In the genomic region with DNA sequence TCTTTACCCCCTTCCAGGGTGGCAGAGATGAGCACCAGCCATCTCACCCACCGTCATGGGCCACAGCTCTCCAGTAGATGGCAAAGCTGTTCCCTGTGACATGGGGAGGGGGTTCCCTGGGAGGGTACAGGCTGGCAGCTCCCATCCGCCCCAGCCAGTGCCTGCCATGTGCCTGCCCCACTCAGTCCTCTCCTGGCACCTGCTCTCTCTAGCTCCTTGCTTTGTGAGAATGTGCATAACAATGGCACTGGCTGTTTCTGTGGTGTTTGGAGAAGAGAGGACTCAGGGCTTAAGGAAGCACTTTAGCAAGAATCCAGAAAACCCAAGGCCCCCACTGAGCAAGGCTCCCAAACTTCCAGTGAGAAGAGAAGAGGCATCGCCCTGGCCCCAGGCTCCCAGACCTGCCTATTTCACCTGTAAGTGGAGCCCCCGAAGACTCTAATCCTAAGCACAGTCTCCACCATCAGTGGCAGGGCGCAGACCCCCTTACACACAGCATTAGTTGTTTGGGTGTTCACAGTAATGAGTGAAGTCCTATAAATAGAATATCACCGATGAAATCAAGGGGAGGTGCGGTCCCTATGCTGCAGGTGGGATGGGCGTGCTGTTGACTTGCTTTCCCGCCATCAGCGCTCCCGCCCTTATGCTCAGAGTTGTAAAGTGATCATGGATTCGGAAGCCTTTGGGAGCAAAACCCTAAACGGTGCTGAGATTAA, we compare ENCODE assay signal across 24 cellular contexts.
"Had no signal": no experiment of that assay in that cellular context is flagged by ENCODE, and none has a peak within 500 bp of the region (broad histone marks: within the 10 kb centered on the region; RNA-seq: fewer than 3 reads in every experiment).

No MANE protein-coding gene starts in this region.

- H3K4me3 ChIP-seq: ascending aorta, gastroesophageal sphincter, heart left ventricle, lower lobe of right lung, psoas muscle, thoracic aorta, vagina had no signal

- H3K27ac Mint-ChIP-seq: activated CD4-positive, alpha-beta T cell treated with anti-CD3 and anti-CD28 coated beads for 36 hours; activated naive CD4-positive, alpha-beta T cell treated with anti-CD3 and anti-CD28 coated beads, Interleukin-2, amount 50 U/mL, for 72 hours; activated T-cell treated with anti-CD3 and anti-CD28 coated beads, Interleukin-2, amount 50 U/mL, for 24 hours; activated T-helper 17 cell treated with anti-CD3 and anti-CD28 coated beads, Interleukin-2, amount 50 U/mL, for 72 hours; naive thymus-derived CD4-positive, alpha-beta T cell; stimulated activated memory B cell treated with anti-CD40 and anti-IgM and Interleukin-4, amounts not matched to agents 10 μg/mL and 1 μg/mL and 100 μg/mL, for 72 hours; type B pancreatic cell had no signal

- H3K4me3 Mint-ChIP-seq: activated CD4-positive, alpha-beta T cell treated with anti-CD3 and anti-CD28 coated beads for 36 hours; activated T-cell treated with anti-CD3 and anti-CD28 coated beads, Interleukin-2, amount 50 U/mL, for 24 hours; activated T-helper 17 cell treated with anti-CD3 and anti-CD28 coated beads, Interleukin-2, amount 50 U/mL, for 72 hours; neural crest cell; stimulated activated memory B cell treated with anti-CD40 and anti-IgM and Interleukin-4, amounts not matched to agents 10 μg/mL and 1 μg/mL and 100 μg/mL, for 72 hours; type B pancreatic cell had no signal

- H3K4me1 Mint-ChIP-seq: activated CD4-positive, alpha-beta T cell treated with anti-CD3 and anti-CD28 coated beads for 36 hours; activated T-helper 17 cell treated with anti-CD3 and anti-CD28 coated beads, Interleukin-2, amount 50 U/mL, for 72 hours; naive thymus-derived CD4-positive, alpha-beta T cell had no signal

- H3K27me3 ChIP-seq: ascending aorta, brain microvascular endothelial cell, gastroesophageal sphincter, heart left ventricle, vagina had no signal

- H3K27ac ChIP-seq: ascending aorta, brain microvascular endothelial cell, gastroesophageal sphincter, heart left ventricle, lower lobe of right lung, psoas muscle, thoracic aorta, vagina had no signal

- H3K9me3 ChIP-seq: ascending aorta, gastroesophageal sphincter, heart left ventricle, lower lobe of right lung, psoas muscle, thoracic aorta, vagina had no signal

- H3K9me3 Mint-ChIP-seq: activated naive CD4-positive, alpha-beta T cell treated with anti-CD3 and anti-CD28 coated beads, Interleukin-2, amount 50 U/mL, for 72 hours; activated T-cell treated with anti-CD3 and anti-CD28 coated beads, Interleukin-2, amount 50 U/mL, for 24 hours; activated T-helper 17 cell treated with anti-CD3 and anti-CD28 coated beads, Interleukin-2, amount 50 U/mL, for 72 hours; neural crest cell; stimulated activated memory B cell treated with anti-CD40 and anti-IgM and Interleukin-4, amounts not matched to agents 10 μg/mL and 1 μg/mL and 100 μg/mL, for 72 hours; type B pancreatic cell had no signal

- ATAC-seq: activated CD4-positive, alpha-beta T cell treated with anti-CD3 and anti-CD28 coated beads for 36 hours; activated naive CD4-positive, alpha-beta T cell treated with anti-CD3 and anti-CD28 coated beads, Interleukin-2, amount 50 U/mL, for 72 hours; activated T-helper 17 cell treated with anti-CD3 and anti-CD28 coated beads, Interleukin-2, amount 50 U/mL, for 72 hours; gastroesophageal sphincter; lower lobe of right lung; naive thymus-derived CD4-positive, alpha-beta T cell; psoas muscle; stimulated activated memory B cell treated with anti-CD40 and anti-IgM and Interleukin-4, amounts not matched to agents 10 μg/mL and 1 μg/mL and 100 μg/mL, for 72 hours had no signal

- DNase-seq: activated CD4-positive, alpha-beta T cell treated with anti-CD3 and anti-CD28 coated beads for 36 hours; activated CD4-positive, alpha-beta T cell treated with anti-CD3 and anti-CD28 coated beads, Interleukin-2, amount 50 U/mL, for 4 hours; activated CD8-positive, alpha-beta memory T cell treated with anti-CD3 and anti-CD28 coated beads for 24 hours; activated CD8-positive, alpha-beta memory T cell treated with anti-CD3 and anti-CD28 coated beads, Interleukin-2, amount 50 U/mL, for 4 hours; activated T-cell treated with anti-CD3 and anti-CD28 coated beads, Interleukin-2, amount 50 U/mL, for 24 hours; brain microvascular endothelial cell; central memory CD4-positive, alpha-beta T cell; heart left ventricle; kidney; lower lobe of right lung; naive thymus-derived CD4-positive, alpha-beta T cell; psoas muscle; right cardiac atrium; stimulated activated CD4-positive, alpha-beta T cell treated with anti-CD3 and anti-CD28 coated beads, Interleukin-15, amount 100 ng/mL, for 24 hours; T-helper 9 cell had no signal

- H3K4me1 ChIP-seq: ascending aorta, lower lobe of right lung, psoas muscle had no signal

- H3K27me3 Mint-ChIP-seq: activated CD4-positive, alpha-beta T cell treated with anti-CD3 and anti-CD28 coated beads for 36 hours; activated T-cell treated with anti-CD3 and anti-CD28 coated beads, Interleukin-2, amount 50 U/mL, for 24 hours; activated T-helper 17 cell treated with anti-CD3 and anti-CD28 coated beads, Interleukin-2, amount 50 U/mL, for 72 hours; naive thymus-derived CD4-positive, alpha-beta T cell; stimulated activated memory B cell treated with anti-CD40 and anti-IgM and Interleukin-4, amounts not matched to agents 10 μg/mL and 1 μg/mL and 100 μg/mL, for 72 hours; type B pancreatic cell had no signal
